9 cellular contexts compared by ENCODE assay signal in genomic region chr1:45551684-45552083, GRCh38. TPM values are rescaled to one million over a fixed set of nuclear protein-coding genes. Genes with fewer than 3 reads are reported as not detected.
DNase-seq lines count a peak whose midpoint lies in the region; ATAC-seq and TF ChIP-seq lines count a peak whose summit lies in the region.
"Had no signal": no experiment of that assay in that cellular context is flagged by ENCODE, and none has a peak within 500 bp of the region (broad histone marks: within the 10 kb centered on the region; RNA-seq: fewer than 3 reads in every experiment).

No MANE protein-coding gene starts in this region.

- DNase-seq in activated CD4-positive, alpha-beta T cell treated with anti-CD3 and anti-CD28 coated beads, Interleukin-2, amount 10 ng/mL, durations not matched to agents 7 days and 5 days: no peak
- DNase-seq in activated CD4-positive, alpha-beta T cell treated with anti-CD3 and anti-CD28 coated beads for 1 hour: no peak
- no peak for DNase-seq in activated naive CD8-positive, alpha-beta T cell treated with anti-CD3 and anti-CD28 coated beads, Interleukin-2, amount 50 U/mL, for 24 hours
- no peak for DNase-seq in left colon
- DNase-seq in thoracic aorta (ENCODE audit: low spot score): no peak
- no peak for DNase-seq in left lobe of liver (ENCODE audit: low spot score)
- DNase-seq: DMS 273 treated with DMSO at 0.1 percent for 48 hours had no signal

- no peak for TF ChIP-seq CTCF in thoracic aorta (IDR thresholded peaks at IDR 0.05)

- H3K27ac Mint-ChIP-seq in activated CD4-positive, alpha-beta T cell treated with anti-CD3 and anti-CD28 coated beads, Interleukin-2, amount 10 ng/mL, durations not matched to agents 7 days and 5 days: peak overlapping the region; percentile 92
- peak overlapping the region; percentile 96 for H3K27ac Mint-ChIP-seq in activated naive CD8-positive, alpha-beta T cell treated with anti-CD3 and anti-CD28 coated beads, Interleukin-2, amount 50 U/mL, for 24 hours

- peak overlapping the region; percentile 92 for H3K4me3 Mint-ChIP-seq in activated CD4-positive, alpha-beta T cell treated with anti-CD3 and anti-CD28 coated beads, Interleukin-2, amount 10 ng/mL, durations not matched to agents 7 days and 5 days
- peak overlapping the region; percentile 100 for H3K4me3 Mint-ChIP-seq in activated naive CD8-positive, alpha-beta T cell treated with anti-CD3 and anti-CD28 coated beads, Interleukin-2, amount 50 U/mL, for 24 hours

- H3K9me3 Mint-ChIP-seq in activated CD4-positive, alpha-beta T cell treated with anti-CD3 and anti-CD28 coated beads, Interleukin-2, amount 10 ng/mL, durations not matched to agents 7 days and 5 days: no peaks in the 10 kb centered on the region
- H3K9me3 Mint-ChIP-seq in activated naive CD8-positive, alpha-beta T cell treated with anti-CD3 and anti-CD28 coated beads, Interleukin-2, amount 50 U/mL, for 24 hours: no peaks in the 10 kb centered on the region

- H3K27ac ChIP-seq in thoracic aorta: peak overlapping the region; percentile 85 to 92

- no peaks in the 10 kb centered on the region for H3K27me3 ChIP-seq in thoracic aorta (replicated peaks; ENCODE audit: insufficient read depth)

- peaks cover 4% of the 10 kb centered on the region for H3K36me3 ChIP-seq in thoracic aorta

- peak overlapping the region; percentile 78 for H3K4me3 ChIP-seq in thoracic aorta

- H3K4me1 ChIP-seq in thoracic aorta (ENCODE audit: control insufficient read depth in 1 of 2, low read depth in 2 of 2): peaks cover 10 to 21% of the 10 kb centered on the region in 2 donors

- POLR2A ChIA-PET in activated CD4-positive, alpha-beta T cell treated with anti-CD3 and anti-CD28 coated beads, Interleukin-2, amount 10 ng/mL, durations not matched to agents 7 days and 5 days (lab: Charles Lee): interaction anchor here (1.5 kb wide), 1 partner anchor 30 kb away, joined by 9 read pairs; the partner anchor contains the start of gene PRDX1

- intact Hi-C loops in left colon (cut with DNase I, micrococcal nuclease): no loop called here

- CTCF ChIA-PET in activated CD4-positive, alpha-beta T cell treated with anti-CD3 and anti-CD28 coated beads, Interleukin-2, amount 10 ng/mL, durations not matched to agents 7 days and 5 days (lab: Charles Lee): interaction anchor here (0.5 to 1.8 kb wide), 4 partner anchors 10 to 35 kb away, joined by 3 to 9 read pairs (median 4); no protein-coding TSS in a partner anchor

- peaks cover 17% of the 10 kb centered on the region for H3K36me3 Mint-ChIP-seq in activated CD4-positive, alpha-beta T cell treated with anti-CD3 and anti-CD28 coated beads, Interleukin-2, amount 10 ng/mL, durations not matched to agents 7 days and 5 days (ENCODE audit: low read depth)
- H3K36me3 Mint-ChIP-seq in activated naive CD8-positive, alpha-beta T cell treated with anti-CD3 and anti-CD28 coated beads, Interleukin-2, amount 50 U/mL, for 24 hours (ENCODE audit: low read depth): peaks cover 18% of the 10 kb centered on the region

- no peaks in the 10 kb centered on the region for H3K27me3 Mint-ChIP-seq in activated CD4-positive, alpha-beta T cell treated with anti-CD3 and anti-CD28 coated beads, Interleukin-2, amount 10 ng/mL, durations not matched to agents 7 days and 5 days
- no peaks in the 10 kb centered on the region for H3K27me3 Mint-ChIP-seq in activated naive CD8-positive, alpha-beta T cell treated with anti-CD3 and anti-CD28 coated beads, Interleukin-2, amount 50 U/mL, for 24 hours

- peaks cover 27% of the 10 kb centered on the region for H3K4me1 Mint-ChIP-seq in activated CD4-positive, alpha-beta T cell treated with anti-CD3 and anti-CD28 coated beads, Interleukin-2, amount 10 ng/mL, durations not matched to agents 7 days and 5 days
- peaks cover 31% of the 10 kb centered on the region for H3K4me1 Mint-ChIP-seq in activated naive CD8-positive, alpha-beta T cell treated with anti-CD3 and anti-CD28 coated beads, Interleukin-2, amount 50 U/mL, for 24 hours

- H3K9me3 ChIP-seq in thoracic aorta: no peaks in the 10 kb centered on the region

- no peak for ATAC-seq in activated naive CD8-positive, alpha-beta T cell treated with anti-CD3 and anti-CD28 coated beads, Interleukin-2, amount 50 U/mL, for 24 hours
- ATAC-seq in left colon (peak; percentile 3), thoracic aorta (ENCODE audit: insufficient number of reproducible peaks, low FRiP score, low read depth) (no peak), left lobe of liver (no peak), HG03342 (IDR thresholded peaks at IDR 0.05; ENCODE audit: unreplicated experiment) (no peak), HG03025 (IDR thresholded peaks at IDR 0.05; ENCODE audit: low FRiP score, unreplicated experiment) (no peak)

RNA-seq across cellular contexts. Expression of gene AKR1A1, which starts 1.1 kb away (rescaled TPM):
- 100 to 1,000 TPM; 134 to 135 TPM for total RNA-seq in activated CD4-positive, alpha-beta T cell treated with anti-CD3 and anti-CD28 coated beads, Interleukin-2, amount 10 ng/mL, durations not matched to agents 7 days and 5 days
- total RNA-seq in left colon (100 to 1,000 TPM; 186 to 220 TPM), thoracic aorta (100 to 1,000 TPM in 1 of 2 donors, 10 to 100 TPM in 1; 35.3 to 130 TPM), left lobe of liver (310 TPM)

RNA-seq across cellular contexts. Expression of gene PRDX1, which starts 30.0 kb away (rescaled TPM):
- 100 to 1,000 TPM; 269 to 331 TPM for total RNA-seq in activated CD4-positive, alpha-beta T cell treated with anti-CD3 and anti-CD28 coated beads, Interleukin-2, amount 10 ng/mL, durations not matched to agents 7 days and 5 days
- 100 to 1,000 TPM; 286 to 299 TPM for total RNA-seq in left colon
- 100 to 1,000 TPM; 196 to 246 TPM for total RNA-seq in thoracic aorta
- total RNA-seq in left lobe of liver: 320 TPM

RNA-seq across cellular contexts. Expression of gene NASP, which starts 32.2 kb away (rescaled TPM):
- total RNA-seq in activated CD4-positive, alpha-beta T cell treated with anti-CD3 and anti-CD28 coated beads, Interleukin-2, amount 10 ng/mL, durations not matched to agents 7 days and 5 days: 100 to 1,000 TPM; 193 to 198 TPM
- 10 to 100 TPM; 41.3 to 48.7 TPM for total RNA-seq in left colon
- total RNA-seq in thoracic aorta: 10 to 100 TPM; 34.7 to 91.4 TPM
- total RNA-seq in left lobe of liver: 28.2 TPM

RNA-seq across cellular contexts. Expression of gene MMACHC, which starts 51.6 kb away (rescaled TPM):
- total RNA-seq in activated CD4-positive, alpha-beta T cell treated with anti-CD3 and anti-CD28 coated beads, Interleukin-2, amount 10 ng/mL, durations not matched to agents 7 days and 5 days: 1 to 10 TPM; 6.6 to 6.7 TPM
- total RNA-seq in left colon: 10 to 100 TPM in 1 of 2 donors, 1 to 10 TPM in 1; 8.4 to 15.9 TPM
- total RNA-seq in thoracic aorta: 1 to 10 TPM; 1.4 to 1.5 TPM
- total RNA-seq in left lobe of liver: 32.3 TPM

RNA-seq across cellular contexts. Expression of gene CCDC163, which starts 51.8 kb away (rescaled TPM):
- 1 to 10 TPM; 5.3 to 5.8 TPM for total RNA-seq in activated CD4-positive, alpha-beta T cell treated with anti-CD3 and anti-CD28 coated beads, Interleukin-2, amount 10 ng/mL, durations not matched to agents 7 days and 5 days
- total RNA-seq in left colon (1 to 10 TPM; 1.6 to 3.5 TPM), thoracic aorta (1 to 10 TPM; 1.3 to 1.9 TPM), left lobe of liver (2.1 TPM)
